Comparison of ENCODE assay signal across 34 cellular contexts in genomic region chr11:60780065-60780464, GRCh38. TPM values are rescaled to one million over a fixed set of nuclear protein-coding genes. Genes with fewer than 3 reads are reported as not detected.
"Had no signal": no experiment of that assay in that cellular context is flagged by ENCODE, and none has a peak within 500 bp of the region (broad histone marks: within the 10 kb centered on the region; RNA-seq: fewer than 3 reads in every experiment).

No MANE protein-coding gene starts in this region.

- H3K27me3 ChIP-seq: hepatocyte, left lung, ovary, sigmoid colon, tibial nerve, vagina had no signal

- DNase-seq: islet precursor cell; kidney glomerular epithelial cell; left colon; left lung; lower lobe of right lung; mammary epithelial cell; mesenchymal stem cell; naive B cell; natural killer cell; nephron progenitor cell; ovary; retina; right cardiac atrium; sigmoid colon; stimulated activated CD4-positive, alpha-beta T cell treated with anti-CD3 and anti-CD28 coated beads, Interleukin-1b, Interleukin-23, amount 100 ng/mL, for 48 hours; stimulated activated CD4-positive, alpha-beta T cell treated with anti-CD3 and anti-CD28 coated beads, Interleukin-2, amount 100 ng/mL, for 48 hours; stimulated activated CD4-positive, alpha-beta T cell treated with anti-CD3 and anti-CD28 coated beads, Interleukin-4, amount 100 ng/mL, for 4 hours; stimulated activated CD8-positive, alpha-beta memory T cell treated with anti-CD3 and anti-CD28 coated beads, Interleukin-4, amount 100 ng/mL, for 48 hours; stimulated activated naive CD4-positive, alpha-beta T cell treated with Interleukin-2 at 50 U/mL for 16 hours; stimulated activated naive CD8-positive, alpha-beta T cell treated with anti-CD3 and anti-CD28 coated beads, Interleukin-15, amount 100 ng/mL, for 72 hours; substantia nigra had no signal

- H3K27ac Mint-ChIP-seq: mesothelial cell of epicardium; naive B cell; natural killer cell; nephron progenitor cell; stimulated activated memory B cell treated with anti-CD40 and anti-IgM and Interleukin-4, amounts not matched to agents 10 μg/mL and 1 μg/mL and 100 μg/mL, for 72 hours; stimulated activated naive CD8-positive, alpha-beta T cell treated with anti-CD3 and anti-CD28 coated beads, Interleukin-15, amount 100 ng/mL, for 72 hours; type B pancreatic cell had no signal

- H3K4me1 Mint-ChIP-seq: natural killer cell had no signal

- H3K4me3 ChIP-seq: hepatocyte, left lung, lower lobe of right lung, ovary, prostate gland, sigmoid colon, tibial nerve, vagina had no signal

- ATAC-seq: left lung; lower lobe of right lung; natural killer cell; right cardiac atrium; stimulated activated memory B cell treated with anti-CD40 and anti-IgM and Interleukin-4, amounts not matched to agents 10 μg/mL and 1 μg/mL and 100 μg/mL, for 72 hours; stimulated activated naive CD8-positive, alpha-beta T cell treated with anti-CD3 and anti-CD28 coated beads, Interleukin-15, amount 100 ng/mL, for 72 hours had no signal

- H3K9me3 ChIP-seq: left lung, lower lobe of right lung, ovary, prostate gland, sigmoid colon, tibial nerve, vagina had no signal

- H3K9me3 Mint-ChIP-seq: mesothelial cell of epicardium; naive B cell; natural killer cell; nephron progenitor cell; stimulated activated memory B cell treated with anti-CD40 and anti-IgM and Interleukin-4, amounts not matched to agents 10 μg/mL and 1 μg/mL and 100 μg/mL, for 72 hours; stimulated activated naive CD8-positive, alpha-beta T cell treated with anti-CD3 and anti-CD28 coated beads, Interleukin-15, amount 100 ng/mL, for 72 hours; type B pancreatic cell had no signal

- H3K4me1 ChIP-seq: prostate gland, vagina had no signal

- H3K36me3 Mint-ChIP-seq: mesothelial cell of epicardium; naive B cell; natural killer cell; stimulated activated memory B cell treated with anti-CD40 and anti-IgM and Interleukin-4, amounts not matched to agents 10 μg/mL and 1 μg/mL and 100 μg/mL, for 72 hours; type B pancreatic cell had no signal

- FAIRE-seq: small intestine had no signal

- H3K36me3 ChIP-seq: left lung, lower lobe of right lung, ovary, prostate gland, sigmoid colon, tibial nerve, vagina had no signal

- H3K4me3 Mint-ChIP-seq: mesothelial cell of epicardium; naive B cell; natural killer cell; nephron progenitor cell; stimulated activated memory B cell treated with anti-CD40 and anti-IgM and Interleukin-4, amounts not matched to agents 10 μg/mL and 1 μg/mL and 100 μg/mL, for 72 hours; stimulated activated naive CD8-positive, alpha-beta T cell treated with anti-CD3 and anti-CD28 coated beads, Interleukin-15, amount 100 ng/mL, for 72 hours; type B pancreatic cell had no signal

- H3K27me3 Mint-ChIP-seq: stimulated activated memory B cell treated with anti-CD40 and anti-IgM and Interleukin-4, amounts not matched to agents 10 μg/mL and 1 μg/mL and 100 μg/mL, for 72 hours; stimulated activated naive CD8-positive, alpha-beta T cell treated with anti-CD3 and anti-CD28 coated beads, Interleukin-15, amount 100 ng/mL, for 72 hours had no signal

- H3K27ac ChIP-seq: hepatocyte, left lung, lower lobe of right lung, ovary, prostate gland, sigmoid colon, tibial nerve, vagina had no signal

RNA-seq across cellular contexts. Expression of gene MS4A10, which starts 5.1 kb away (rescaled TPM):
- total RNA-seq: left lung, liver, lower lobe of right lung, mammary epithelial cell, mesothelial cell of epicardium, mononuclear cell, natural killer cell, omental fat pad, right cardiac atrium, sigmoid colon, temporal lobe, tibial nerve, urinary bladder, vagina had no signal
- polyA plus RNA-seq: liver, mammary epithelial cell, ovary, right cardiac atrium, sigmoid colon, urinary bladder had no signal

RNA-seq across cellular contexts. Expression of gene MS4A15, which starts 23.4 kb away (rescaled TPM):
- total RNA-seq: left colon, liver, mammary epithelial cell, mononuclear cell, natural killer cell, omental fat pad, prostate gland, right cardiac atrium, sigmoid colon, temporal lobe, tibial nerve, urinary bladder, vagina had no signal
- polyA plus RNA-seq: liver, mammary epithelial cell, right cardiac atrium, urinary bladder had no signal

RNA-seq across cellular contexts. Expression of gene MS4A18, which starts 55.5 kb away (rescaled TPM):
- total RNA-seq: hepatocyte, left colon, left lung, liver, lower lobe of right lung, mammary epithelial cell, mesothelial cell of epicardium, mononuclear cell, natural killer cell, omental fat pad, ovary, prostate gland, right cardiac atrium, sigmoid colon, temporal lobe, tibial nerve, urinary bladder, vagina had no signal
- polyA plus RNA-seq: hepatocyte, liver, mammary epithelial cell, ovary, right cardiac atrium, urinary bladder had no signal
